In genomic region chr19:51703655-51704515, GRCh38 we compare ENCODE assay signal across 8 cellular contexts. TPM values are rescaled to one million over a fixed set of nuclear protein-coding genes. Genes with fewer than 3 reads are reported as not detected.
A peak's percentile ranks its signal among the peaks of the same experiment; 100 is the strongest.
DNase-seq lines count a peak whose midpoint lies in the region; ATAC-seq, FAIRE-seq and TF ChIP-seq lines count a peak whose summit lies in the region.

No MANE protein-coding gene starts in this region.

- FAIRE-seq in small intestine (lab: Jason Lieb, UNC) (no peak), H54 (lab: Jason Lieb, UNC) (no peak)

- TF ChIP-seq CTCF in GM12873 (IDR thresholded peaks at IDR 0.05; ENCODE audit: insufficient read depth, low read depth, low read length, missing control alignments), result peak; percentile 49
- peak; percentile 65 for TF ChIP-seq CTCF in VCaP (conservative IDR thresholded peaks at IDR 0.05)

- WGBS in small intestine, 3 donors, result 0 to 2% (median 1%) methylated on average over 65 to 71 of the region's 71 CpGs

- in situ Hi-C loops in T47D (cut with HindIII; ENCODE audit: low pct_unique_long_range_greater_than_20kb, low sequenced_read_pairs), result no loop called here

- no peak for TF ChIP-seq POLR2A in H54 (IDR thresholded peaks at IDR 0.05; ENCODE audit: low read depth, low read length)

- H3K4me3 ChIP-seq in small intestine (ENCODE audit: low read depth in 1 of 2, low read length in 2 of 2), result peak overlapping the region; percentile 76 to 85

- no peaks in the 10 kb centered on the region for H3K36me3 ChIP-seq in small intestine (ENCODE audit: control insufficient read depth in 2 of 2, insufficient read depth in 2 of 2, low read length in 2 of 2)

- peak overlapping the region; percentile 88 for H3K27ac ChIP-seq in VCaP
- H3K27ac ChIP-seq in small intestine (ENCODE audit: low read depth in 1 of 2, low read length in 1 of 2), result peak overlapping the region; percentile 50 to 96

- H3K9me3 ChIP-seq in small intestine (ENCODE audit: control insufficient read depth, low read depth), result peaks cover 2% of the 10 kb centered on the region

- peak; percentile 90 to 95 for DNase-seq in NCI-H1930 (lab: John Stamatoyannopoulos, UW)
- DNase-seq in T47D (ENCODE audit: low read depth in 1 of 2, low spot score in 1 of 2), result peak; percentile 83 to 90
- DNase-seq in iPS-NIHi7 (ENCODE audit: extremely low spot score), result peak; percentile 96
- peak; percentile 90 for DNase-seq in small intestine
- DNase-seq in H54 (ENCODE audit: insufficient read length, low spot score), result no peak

- no peaks in the 10 kb centered on the region for H3K27me3 ChIP-seq in small intestine (ENCODE audit: control insufficient read depth in 2 of 2, insufficient read depth in 2 of 2, low read length in 2 of 2)

- ATAC-seq in HG02759 (IDR thresholded peaks at IDR 0.05; ENCODE audit: unreplicated experiment), result peak; percentile 93

- H3K4me1 ChIP-seq in small intestine (ENCODE audit: control insufficient read depth in 2 of 2, insufficient read depth in 1 of 2, low read depth in 1 of 2, low read length in 1 of 2), result peaks cover 0 to 11% of the 10 kb centered on the region in 2 donors

RNA-seq across cellular contexts. Expression of gene SPACA6, which starts 10.8 kb away (rescaled TPM):
- 1 to 10 TPM in 1 of 3 donors, not detected in 2; 4.1 TPM for polyA plus RNA-seq in small intestine

RNA-seq across cellular contexts. Expression of gene HAS1, which starts 19.9 kb away (rescaled TPM):
- 1 to 10 TPM in 1 of 3 donors, not detected in 2; 1.1 TPM for polyA plus RNA-seq in small intestine

RNA-seq across cellular contexts. Expression of gene FPR1, which starts 47.8 kb away (rescaled TPM):
- polyA plus RNA-seq in small intestine, result 1 to 10 TPM; 1.6 to 8.1 (median 2.2) TPM

RNA-seq across cellular contexts. Expression of gene FPR2, which starts 57.1 kb away (rescaled TPM):
- polyA plus RNA-seq in small intestine, result 1 to 10 TPM in 2 of 3 donors, not detected in 1; 1.8 to 2.6 TPM

RNA-seq across cellular contexts. Expression of gene SIGLEC14, which starts 57.3 kb away (rescaled TPM):
- 1 to 10 TPM in 1 of 3 donors, not detected in 2; 2.3 TPM for polyA plus RNA-seq in small intestine
